8 cellular contexts compared by ENCODE assay signal in the genomic region with DNA sequence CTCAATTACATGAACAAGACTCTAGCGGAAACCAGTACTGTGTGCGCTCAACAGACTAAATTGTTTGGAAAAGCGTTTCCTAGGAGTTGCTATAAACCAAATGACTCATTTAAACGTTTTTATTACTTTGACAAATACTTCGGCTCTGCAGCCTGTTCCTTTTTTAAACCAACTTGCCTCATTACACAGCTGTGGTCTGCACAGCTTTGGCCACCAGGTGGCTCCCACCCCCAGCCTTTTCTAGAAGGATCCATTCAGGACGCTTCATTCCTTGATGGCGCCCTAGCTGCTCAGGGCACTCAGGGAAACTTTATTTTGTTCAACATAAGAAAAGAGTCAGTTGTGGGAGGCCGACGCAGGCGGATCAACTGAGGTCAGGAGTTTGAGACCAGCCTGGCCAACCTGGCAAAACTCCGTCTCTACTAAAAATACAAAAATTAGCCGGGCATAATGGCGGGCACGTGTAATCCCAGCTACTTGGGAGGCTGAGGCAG. TPM values are rescaled to one million over a fixed set of nuclear protein-coding genes. Genes with fewer than 3 reads are reported as not detected.
A peak's percentile ranks its signal among the peaks of the same experiment; 100 is the strongest.
DNase-seq lines count a peak whose midpoint lies in the region; ATAC-seq, FAIRE-seq and TF ChIP-seq lines count a peak whose summit lies in the region.

No MANE protein-coding gene starts in this region.

- WGBS in spleen, 5 donors: 29 to 34% (median 30%) methylated on average over 14 of the region's 14 CpGs

- H3K4me1 ChIP-seq in HCT116 (ENCODE audit: control insufficient read depth in 1 of 2, insufficient read depth in 2 of 2, low read length in 2 of 2) (peaks cover 0 to 8% of the 10 kb centered on the region in 2 experiments; a peak in 2 of 4 replicates), spleen (peaks cover 0 to 18% (median 8%) of the 10 kb centered on the region in 6 donors)

- H3K4me3 ChIP-seq in HCT116 (replicated peaks in 1 of 2; ENCODE audit: low read depth in 1 of 2, low read length in 2 of 2) (no peak overlapping the region), WI38 (ENCODE audit: low read depth, low read length) (no peak overlapping the region), cardiac fibroblast (replicated peaks in 1 of 2; ENCODE audit: low read depth in 2 of 2, low read length in 2 of 2) (no peak overlapping the region), spleen (no peak overlapping the region)

- TF ChIP-seq CTCF in HCT116 (IDR thresholded peaks at IDR 0.05 in 2 of 3, conservative IDR thresholded peaks at IDR 0.05 in 1 of 3; ENCODE audit: borderline replicate concordance in 1 of 3, insufficient read depth in 1 of 3, low read depth in 2 of 3, low read length in 2 of 3): peak; percentile 84 to 94 (median 92)
- peak; percentile 80 for TF ChIP-seq CTCF in WI38 (IDR thresholded peaks at IDR 0.05; ENCODE audit: low read depth, low read length)
- TF ChIP-seq CTCF in cardiac fibroblast (IDR thresholded peaks at IDR 0.05; ENCODE audit: low read depth, low read length): peak; percentile 91
- peak; percentile 68 to 93 (median 86) for TF ChIP-seq CTCF in spleen (IDR thresholded peaks at IDR 0.05 in 8 of 11, conservative IDR thresholded peaks at IDR 0.05 in 3 of 11)

- no peaks in the 10 kb centered on the region for H3K9me2 ChIP-seq in HCT116 (ENCODE audit: insufficient read depth)

- H4K20me1 ChIP-seq in HCT116 (ENCODE audit: insufficient read depth): no peaks in the 10 kb centered on the region

- H3K9me3 ChIP-seq in HCT116 (ENCODE audit: control insufficient read depth in 1 of 2, insufficient read depth in 1 of 2, low read depth in 1 of 2, low read length in 2 of 2): no peaks in the 10 kb centered on the region
- no peaks in the 10 kb centered on the region for H3K9me3 ChIP-seq in spleen

- DNase-seq in DMS153 (lab: John Stamatoyannopoulos, UW) (peak; percentile 25), HCT116 (ENCODE audit: low read depth, low spot score) (peak; percentile 76), NCI-H2227 treated with DMSO at 0.1 percent for 48 hours (lab: John Stamatoyannopoulos, UW) (peak; percentile 17), cardiac fibroblast (ENCODE audit: low read depth in 2 of 2) (peak; percentile 95 to 98), spleen (peak; percentile 89)

- peak; percentile 99 for ATAC-seq in HCT116
- no peak for ATAC-seq in GM18517 (IDR thresholded peaks at IDR 0.05; ENCODE audit: unreplicated experiment)

- CTCF ChIA-PET in HCT116 (lab: Charles Lee): interaction anchor here (0.6 to 1.9 kb wide), 17 partner anchors 9 to 1852 kb away, joined by 3 to 15 read pairs (median 4); a partner anchor contains a TSS

- BruUV-seq in HCT116 (replicated peaks; lab: Mats Ljungman, UMichigan): no TSS peak

- POLR2A ChIA-PET in HCT116 (lab: Charles Lee): interaction anchor here (0.9 to 1.2 kb wide), 2 partner anchors 190 to 233 kb away, joined by 3 to 8 read pairs; a partner anchor contains a TSS

- no peaks in the 10 kb centered on the region for H3K27me3 ChIP-seq in HCT116 (ENCODE audit: insufficient read depth, low read length)
- H3K27me3 ChIP-seq in spleen (replicated peaks in 1 of 7): peaks cover 0 to 31% (median 6%) of the 10 kb centered on the region in 7 donors

- TF ChIP-seq POLR2A in HCT116 (IDR thresholded peaks at IDR 0.05; ENCODE audit: borderline replicate concordance, extremely low read depth, insufficient read depth, insufficient read length): no peak
- no peak for TF ChIP-seq POLR2A in spleen (IDR thresholded peaks at IDR 0.05)

- H2AFZ ChIP-seq in HCT116 (ENCODE audit: low read depth, low read length, poor library complexity, severe bottlenecking): peak overlapping the region; percentile 80

- H3K36me3 ChIP-seq in HCT116 (ENCODE audit: control insufficient read depth in 1 of 2, insufficient read depth in 2 of 2, low read length in 2 of 2): no peaks in the 10 kb centered on the region
- no peaks in the 10 kb centered on the region for H3K36me3 ChIP-seq in spleen

- RAD21 ChIA-PET in HCT116 (lab: Charles Lee; ENCODE audit: low non-redundant PET in 1 of 2, low total read pairs in 2 of 2, uncharacterized antibody in 2 of 2, unreplicated experiment in 2 of 2): interaction anchor here (0.6 to 1.1 kb wide), 3 partner anchors 109 to 448 kb away, joined by 3 read pairs; no protein-coding TSS in a partner anchor

- peak; percentile 92 for TF ChIP-seq RAD21 in HCT116 (IDR thresholded peaks at IDR 0.05; ENCODE audit: low read depth)

- no peak overlapping the region for H3K9ac ChIP-seq in HCT116 (ENCODE audit: low read length)

- H3K4me2 ChIP-seq in HCT116 (ENCODE audit: low read length): peak overlapping the region; percentile 47

- intact Hi-C loops in HCT116 (cut with micrococcal nuclease): loop anchor here (1.0 to 2.0 kb wide), 5 partner anchors 191 to 1853 kb away; no protein-coding TSS in a partner anchor
- intact Hi-C loops in spleen (cut with DNase I; ENCODE audit: low total_unique reads): loop anchor here (2.0 kb wide), 1 partner anchor 533 kb away; no protein-coding TSS in a partner anchor

- H3K27ac ChIP-seq in HCT116 (ENCODE audit: low read depth, low read length): no peak overlapping the region
- peak overlapping the region in 2 of 8 donors; percentile 9 to 20 for H3K27ac ChIP-seq in spleen

- FAIRE-seq in islet of Langerhans (lab: Jason Lieb, UNC): peak; percentile 99

- no peaks in the 10 kb centered on the region for H3K79me2 ChIP-seq in HCT116 (ENCODE audit: insufficient read depth, low read length)

TF ChIP-seq in HCT116, 20 proteins besides CTCF, POLR2A, EP300 and RAD21:
- peak; percentile 45 for TF ChIP-seq YY1 (IDR thresholded peaks at IDR 0.05; ENCODE audit: extremely low read depth, insufficient replicate concordance, low read depth, low read length)
- TF ChIP-seq, protein P1, sequence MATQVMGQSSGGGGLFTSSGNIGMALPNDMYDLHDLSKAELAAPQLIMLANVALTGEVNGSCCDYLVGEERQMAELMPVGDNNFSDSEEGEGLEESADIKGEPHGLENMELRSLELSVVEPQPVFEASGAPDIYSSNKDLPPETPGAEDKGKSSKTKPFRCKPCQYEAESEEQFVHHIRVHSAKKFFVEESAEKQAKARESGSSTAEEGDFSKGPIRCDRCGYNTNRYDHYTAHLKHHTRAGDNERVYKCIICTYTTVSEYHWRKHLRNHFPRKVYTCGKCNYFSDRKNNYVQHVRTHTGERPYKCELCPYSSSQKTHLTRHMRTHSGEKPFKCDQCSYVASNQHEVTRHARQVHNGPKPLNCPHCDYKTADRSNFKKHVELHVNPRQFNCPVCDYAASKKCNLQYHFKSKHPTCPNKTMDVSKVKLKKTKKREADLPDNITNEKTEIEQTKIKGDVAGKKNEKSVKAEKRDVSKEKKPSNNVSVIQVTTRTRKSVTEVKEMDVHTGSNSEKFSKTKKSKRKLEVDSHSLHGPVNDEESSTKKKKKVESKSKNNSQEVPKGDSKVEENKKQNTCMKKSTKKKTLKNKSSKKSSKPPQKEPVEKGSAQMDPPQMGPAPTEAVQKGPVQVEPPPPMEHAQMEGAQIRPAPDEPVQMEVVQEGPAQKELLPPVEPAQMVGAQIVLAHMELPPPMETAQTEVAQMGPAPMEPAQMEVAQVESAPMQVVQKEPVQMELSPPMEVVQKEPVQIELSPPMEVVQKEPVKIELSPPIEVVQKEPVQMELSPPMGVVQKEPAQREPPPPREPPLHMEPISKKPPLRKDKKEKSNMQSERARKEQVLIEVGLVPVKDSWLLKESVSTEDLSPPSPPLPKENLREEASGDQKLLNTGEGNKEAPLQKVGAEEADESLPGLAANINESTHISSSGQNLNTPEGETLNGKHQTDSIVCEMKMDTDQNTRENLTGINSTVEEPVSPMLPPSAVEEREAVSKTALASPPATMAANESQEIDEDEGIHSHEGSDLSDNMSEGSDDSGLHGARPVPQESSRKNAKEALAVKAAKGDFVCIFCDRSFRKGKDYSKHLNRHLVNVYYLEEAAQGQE (IDR thresholded peaks at IDR 0.05; ENCODE audit: low read depth): no peak
- TF ChIP-seq SIN3A (IDR thresholded peaks at IDR 0.05; ENCODE audit: low read depth): no peak

RNA-seq across cellular contexts. Expression of a gene that starts 41.0 kb away (rescaled TPM):
- 29.7 TPM for total RNA-seq in HCT116 (2021; ENCODE audit: unreplicated experiment)
- 3.6 and 4.8 TPM in 2 replicates for polyA plus RNA-seq in HCT116 (2012)
- 10 to 100 TPM; 14.2 to 23.1 (median 18.6) TPM for total RNA-seq in spleen
- 1 to 10 TPM; 3.1 to 3.8 (median 3.4) TPM for polyA plus RNA-seq in spleen

Comparison
In these comparisons a context has a peak if more than half of its experiments do, and no peak if none do; other contexts are left out.
1. DNase-seq: peak in every context shown above with its lines; median percentile 96 in cardiac fibroblast; 89 in spleen; 76 in HCT116; 25 in DMS153; 17 in NCI-H2227 treated with DMSO at 0.1 percent for 48 hours.